In the genomic region with DNA sequence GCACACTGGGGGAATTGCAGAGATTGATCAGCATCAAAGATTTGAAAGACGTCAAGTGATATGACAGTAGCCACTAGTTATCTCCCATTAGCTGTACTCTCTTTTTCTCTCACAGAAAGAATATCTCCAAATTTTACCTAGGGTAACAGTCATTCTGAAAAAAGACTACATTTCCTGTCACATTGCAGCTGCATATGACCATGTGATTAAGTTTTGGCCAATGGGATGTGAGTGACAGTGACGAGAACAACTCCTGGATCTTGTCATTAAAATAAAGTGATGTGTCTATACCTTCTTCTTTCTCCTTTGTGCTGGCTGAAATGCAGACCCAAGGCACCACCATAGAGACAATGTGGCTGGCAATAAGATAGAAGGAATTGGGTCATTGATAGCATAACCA, we compare ENCODE assay signal across 33 cellular contexts. TPM values are rescaled to one million over a fixed set of nuclear protein-coding genes. Genes with fewer than 3 reads are reported as not detected.
"Had no signal": no experiment of that assay in that cellular context is flagged by ENCODE, and none has a peak within 500 bp of the region (broad histone marks: within the 10 kb centered on the region; RNA-seq: fewer than 3 reads in every experiment).

No MANE protein-coding gene starts in this region.

- H3K4me3 Mint-ChIP-seq: mesothelial cell of epicardium; naive B cell; natural killer cell; nephron progenitor cell; stimulated activated memory B cell treated with anti-CD40 and anti-IgM and Interleukin-4, amounts not matched to agents 10 μg/mL and 1 μg/mL and 100 μg/mL, for 72 hours had no signal

- H3K4me2 ChIP-seq: smooth muscle cell had no signal

- H3K9me3 Mint-ChIP-seq: mesothelial cell of epicardium; natural killer cell; nephron progenitor cell; stimulated activated memory B cell treated with anti-CD40 and anti-IgM and Interleukin-4, amounts not matched to agents 10 μg/mL and 1 μg/mL and 100 μg/mL, for 72 hours had no signal

- H3K27ac ChIP-seq: left ventricle myocardium inferior, ovary, right atrium auricular region, right lobe of liver, stomach, testis, thyroid gland, transverse colon, upper lobe of left lung, vagina had no signal

- H3K36me3 Mint-ChIP-seq: mesothelial cell of epicardium; naive B cell; natural killer cell; stimulated activated memory B cell treated with anti-CD40 and anti-IgM and Interleukin-4, amounts not matched to agents 10 μg/mL and 1 μg/mL and 100 μg/mL, for 72 hours had no signal

- H3K4me1 ChIP-seq: left ventricle myocardium inferior, right atrium auricular region, right lobe of liver, stomach, testis, thyroid gland, transverse colon, upper lobe of left lung, vagina had no signal

- H3K4me3 ChIP-seq: left ventricle myocardium inferior, lung, ovary, right atrium auricular region, right lobe of liver, smooth muscle cell, stomach, testis, thyroid gland, transverse colon, upper lobe of left lung, vagina had no signal

- H3K27ac Mint-ChIP-seq: mesothelial cell of epicardium; naive B cell; natural killer cell; nephron progenitor cell; progenitor cell of endocrine pancreas; stimulated activated memory B cell treated with anti-CD40 and anti-IgM and Interleukin-4, amounts not matched to agents 10 μg/mL and 1 μg/mL and 100 μg/mL, for 72 hours had no signal

- H3K9me3 ChIP-seq: left ventricle myocardium inferior, ovary, right atrium auricular region, right lobe of liver, stomach, testis, thyroid gland, transverse colon, upper lobe of left lung, vagina had no signal

- H3K36me3 ChIP-seq: left ventricle myocardium inferior, ovary, right atrium auricular region, right lobe of liver, stomach, thyroid gland, transverse colon, upper lobe of left lung, vagina had no signal

- ATAC-seq: natural killer cell; right lobe of liver; stimulated activated memory B cell treated with anti-CD40 and anti-IgM and Interleukin-4, amounts not matched to agents 10 μg/mL and 1 μg/mL and 100 μg/mL, for 72 hours; stimulated activated naive CD8-positive, alpha-beta T cell treated with anti-CD3 and anti-CD28 coated beads, Interleukin-15, Interleukin-2, amounts not matched to agents 100 U/mL and 50 U/mL, for 24 hours had no signal

- H3K4me1 Mint-ChIP-seq: mesothelial cell of epicardium, natural killer cell had no signal

- DNase-seq: islet precursor cell; left ventricle myocardium inferior; mesendoderm; naive B cell; natural killer cell; nephron progenitor cell; ovary; right lobe of liver; stimulated activated CD4-positive, alpha-beta T cell treated with anti-CD3 and anti-CD28 coated beads, Interleukin-1b, Interleukin-23, amount 100 ng/mL, for 48 hours; stimulated activated CD4-positive, alpha-beta T cell treated with anti-CD3 and anti-CD28 coated beads, Interleukin-2, amount 100 ng/mL, for 48 hours; stimulated activated CD4-positive, alpha-beta T cell treated with anti-CD3 and anti-CD28 coated beads, Interleukin-4, amount 100 ng/mL, for 4 hours; stimulated activated CD8-positive, alpha-beta memory T cell treated with anti-CD3 and anti-CD28 coated beads, Interleukin-4, amount 100 ng/mL, for 48 hours; stimulated activated naive CD8-positive, alpha-beta T cell treated with anti-CD3 and anti-CD28 coated beads, Interleukin-15, Interleukin-2, amounts not matched to agents 100 U/mL and 50 U/mL, for 24 hours; stomach; testis; thyroid gland; transverse colon; upper lobe of left lung had no signal

RNA-seq across cellular contexts. Expression of a gene that starts 10.5 kb away (rescaled TPM):
- total RNA-seq: kidney epithelial cell, left ventricle myocardium inferior, lower leg skin, mesothelial cell of epicardium, mononuclear cell, natural killer cell, omental fat pad, ovary, pulmonary artery endothelial cell, renal cortical epithelial cell, right atrium auricular region, right lobe of liver, skeletal muscle tissue, smooth muscle cell, thyroid gland, upper lobe of left lung, urinary bladder, vagina had no signal

RNA-seq across cellular contexts. Expression of a gene that starts 33.9 kb away (rescaled TPM):
- total RNA-seq: left ventricle myocardium inferior, lower leg skin, mesothelial cell of epicardium, natural killer cell, omental fat pad, pulmonary artery endothelial cell, right atrium auricular region, skeletal muscle tissue, smooth muscle cell, thyroid gland, urinary bladder, vagina had no signal
